Comparison of ENCODE assay signal across 19 cellular contexts in genomic region chr12:65194949-65195348, GRCh38.
"Had no signal": no experiment of that assay in that cellular context is flagged by ENCODE, and none has a peak within 500 bp of the region (broad histone marks: within the 10 kb centered on the region; RNA-seq: fewer than 3 reads in every experiment).

No MANE protein-coding gene starts in this region.

- ATAC-seq: foreskin keratinocyte; left lung; naive thymus-derived CD8-positive, alpha-beta T cell; right cardiac atrium had no signal

- H3K27ac Mint-ChIP-seq: endodermal cell had no signal

- H3K36me3 ChIP-seq: left lung, neutrophil, stomach, thoracic aorta, transverse colon had no signal

- H3K27ac ChIP-seq: foreskin keratinocyte, left lung, stomach, transverse colon had no signal

- DNase-seq: effector CD4-positive, alpha-beta T cell; endodermal cell; erythroblast; foreskin keratinocyte; immature natural killer cell; left lung; naive thymus-derived CD8-positive, alpha-beta T cell; posterior cingulate gyrus; right cardiac atrium; small intestine; stimulated activated CD4-positive, alpha-beta T cell treated with anti-CD3 and anti-CD28 coated beads, Interleukin-12 subunit alpha, Interleukin-12 subunit beta, amount 100 ng/mL, for 4 hours; stimulated activated naive CD4-positive, alpha-beta T cell; stomach; substantia nigra; transverse colon had no signal

- H3K27me3 Mint-ChIP-seq: naive thymus-derived CD8-positive, alpha-beta T cell had no signal

- H3K9me3 ChIP-seq: left lung, neutrophil, thoracic aorta, transverse colon had no signal

- H3K4me3 Mint-ChIP-seq: endodermal cell; immature natural killer cell; naive thymus-derived CD8-positive, alpha-beta T cell had no signal

- H3K27me3 ChIP-seq: foreskin keratinocyte, left lung, neutrophil, stomach, transverse colon had no signal

- H3K4me3 ChIP-seq: coronary artery, left lung, lung, stomach, thoracic aorta, transverse colon had no signal
